Comparison of ENCODE assay signal across 8 cellular contexts in the genomic region with DNA sequence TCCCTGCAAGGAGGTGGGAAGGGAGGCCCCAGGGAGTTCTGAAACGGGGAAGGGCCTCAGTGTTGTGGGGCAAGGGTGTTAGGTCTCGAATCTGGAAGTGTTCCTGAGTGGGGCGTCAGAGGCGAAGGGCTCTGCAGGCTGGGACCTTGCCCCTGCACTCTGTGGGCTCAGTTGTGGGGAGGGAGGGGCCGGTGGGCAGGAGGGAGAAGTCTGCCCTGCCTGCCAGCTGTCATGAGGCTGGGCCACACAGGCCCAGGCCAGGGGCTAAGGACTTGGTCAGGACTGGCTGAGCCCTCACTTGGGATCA. TPM values are rescaled to one million over a fixed set of nuclear protein-coding genes. Genes with fewer than 3 reads are reported as not detected.
DNase-seq lines count a peak whose midpoint lies in the region; ATAC-seq and TF ChIP-seq lines count a peak whose summit lies in the region.

Gene CRACR2B, plus strand, starts transcription at position 59 of the 307 bp plus-strand sequence. CDS start 689 bp downstream, outside the sequence.

- peaks cover 0 to 20% of the 10 kb centered on the region in 2 donors for H3K27me3 ChIP-seq in Peyer's patch

- peak within 1 kb of the TSS; percentile 55 to 73 (median 64) for H3K4me3 ChIP-seq in Peyer's patch

- no peak for TF ChIP-seq CTCF in Peyer's patch (IDR thresholded peaks at IDR 0.05)
- no peak for TF ChIP-seq CTCF in progenitor cell of endocrine pancreas (IDR thresholded peaks at IDR 0.05; ENCODE audit: unreplicated experiment)

- no peak within 1 kb of the TSS for H3K27ac Mint-ChIP-seq in progenitor cell of endocrine pancreas

- H3K4me1 ChIP-seq in Peyer's patch, result peaks cover 18 to 77% (median 42%) of the 10 kb centered on the region in 4 donors

- no peaks in the 10 kb centered on the region for H3K9me3 ChIP-seq in Peyer's patch

- peaks cover 35% of the 10 kb centered on the region for H3K27me3 Mint-ChIP-seq in progenitor cell of endocrine pancreas

- H3K36me3 ChIP-seq in Peyer's patch, result peaks cover 0 to 27% (median 0%) of the 10 kb centered on the region in 3 donors

- no peaks in the 10 kb centered on the region for H3K9me3 Mint-ChIP-seq in progenitor cell of endocrine pancreas (ENCODE audit: low read depth)

- ATAC-seq in GM18907 (IDR thresholded peaks at IDR 0.05; ENCODE audit: unreplicated experiment) (peak; percentile 7), GM18502 (IDR thresholded peaks at IDR 0.05; ENCODE audit: poor library complexity, unreplicated experiment) (no peak)

- H3K4me1 Mint-ChIP-seq in progenitor cell of endocrine pancreas (ENCODE audit: low read depth), result peaks cover 10% of the 10 kb centered on the region

- H3K36me3 Mint-ChIP-seq in progenitor cell of endocrine pancreas (ENCODE audit: insufficient read depth), result peaks cover 2% of the 10 kb centered on the region

- peak within 1 kb of the TSS; percentile 81 to 94 (median 85) for H3K27ac ChIP-seq in Peyer's patch

- DNase-seq in Peyer's patch, result peak in 2 of 3 donors; percentile 72 to 77
- DNase-seq in glomerular endothelial cell (ENCODE audit: extremely low read depth, low read depth, low spot score), result no peak
- no peak for DNase-seq in progenitor cell of endocrine pancreas (ENCODE audit: low spot score, unreplicated experiment)
- DNase-seq in stimulated activated CD4-positive, alpha-beta T cell treated with anti-CD3 and anti-CD28 coated beads, Interleukin-1b, Interleukin-23, amount 100 ng/mL, for 48 hours, result no peak
- no peak for DNase-seq in pons (ENCODE audit: low spot score)
- no peak for DNase-seq in NCI-H2029 (lab: John Stamatoyannopoulos, UW)

- H3K4me3 Mint-ChIP-seq in progenitor cell of endocrine pancreas (ENCODE audit: low read depth), result peak within 1 kb of the TSS; percentile 75

- TF ChIP-seq POLR2A in Peyer's patch (IDR thresholded peaks at IDR 0.05), result peak in 1 of 2 donors; percentile 58

RNA-seq across cellular contexts. Expression of gene CRACR2B, which starts in this region (rescaled TPM):
- total RNA-seq in Peyer's patch, result 100 to 1,000 TPM in 3 of 4 donors, 10 to 100 TPM in 1; 44.0 to 175 (median 110) TPM
- 13.5 and 19.4 TPM in 2 replicates for total RNA-seq in glomerular endothelial cell
- total RNA-seq in progenitor cell of endocrine pancreas, result 50.9 and 52.9 TPM in 2 replicates

Comparison
In these comparisons a context has a peak if more than half of its experiments do, and no peak if none do; other contexts are left out.
1. DNase-seq: peak in Peyer's patch (2 of 3); none in glomerular endothelial cell (single experiment), progenitor cell of endocrine pancreas (single experiment), stimulated activated CD4-positive, alpha-beta T cell treated with anti-CD3 and anti-CD28 coated beads, Interleukin-1b, Interleukin-23, amount 100 ng/mL, for 48 hours (single experiment), pons (single experiment) and NCI-H2029 (single experiment).